Comparison of ENCODE assay signal across 8 cellular contexts in genomic region chr1:155005076-155005971, GRCh38. TPM values are rescaled to one million over a fixed set of nuclear protein-coding genes. Genes with fewer than 3 reads are reported as not detected.
DNase-seq lines count a peak whose midpoint lies in the region; ATAC-seq lines count a peak whose summit lies in the region.

No MANE protein-coding gene starts in this region.

- peak; percentile 43 for DNase-seq in NCI-H345 (lab: John Stamatoyannopoulos, UW)
- DNase-seq in NCI-H345 treated with DMSO at 0.1 percent for 48 hours (lab: John Stamatoyannopoulos, UW; ENCODE audit: unreplicated experiment), result no peak
- peak in 51 of 56 donors; percentile 29 to 85 (median 66) for DNase-seq in amygdala (lab: John Stamatoyannopoulos, UW)
- peak; percentile 92 for DNase-seq in left lobe of liver (ENCODE audit: low spot score)
- peak; percentile 42 for DNase-seq in superior temporal gyrus (ENCODE audit: extremely low spot score)
- DNase-seq in NCI-H2029 (lab: John Stamatoyannopoulos, UW), result no peak
- no peak for DNase-seq in NCI-H774 (lab: John Stamatoyannopoulos, UW)
- no peak for DNase-seq in HT-29 (ENCODE audit: low spot score)

- peak; percentile 44 for ATAC-seq in left lobe of liver

RNA-seq across cellular contexts. Expression of gene ZBTB7B, which starts 2.7 kb away (rescaled TPM):
- total RNA-seq in left lobe of liver, result 89.5 TPM
- 81.9 and 83.4 TPM in 2 replicates for total RNA-seq in HT-29 (2014; rRNA removed; shearing (Covaris generic))

RNA-seq across cellular contexts. Expression of gene LENEP, which starts 11.9 kb away (rescaled TPM):
- total RNA-seq in left lobe of liver, result not detected
- total RNA-seq in HT-29 (2014; rRNA removed; shearing (Covaris generic)), result 0.16 and 0.18 TPM in 2 replicates

RNA-seq across cellular contexts. Expression of gene FLAD1, which starts 22.2 kb away (rescaled TPM):
- 21.9 TPM for total RNA-seq in left lobe of liver
- total RNA-seq in HT-29 (2014; rRNA removed; shearing (Covaris generic)), result 83.1 and 85.5 TPM in 2 replicates

RNA-seq across cellular contexts. Expression of gene DCST2, which starts 28.3 kb away (rescaled TPM):
- 1.4 TPM for total RNA-seq in left lobe of liver
- 0.70 and 3.3 TPM in 2 replicates for total RNA-seq in HT-29 (2014; rRNA removed; shearing (Covaris generic))

RNA-seq across cellular contexts. Expression of gene DCST1, which starts 28.3 kb away (rescaled TPM):
- 0.13 TPM for total RNA-seq in left lobe of liver
- total RNA-seq in HT-29 (2014; rRNA removed; shearing (Covaris generic)), result 0.05 TPM in 1 of 2 replicates, not detected in the other

Comparison
In these comparisons a context has a peak if more than half of its experiments do, and no peak if none do; other contexts are left out.
1. DNase-seq: peak in NCI-H345 (single experiment), amygdala (51 of 56), left lobe of liver (single experiment) and superior temporal gyrus (single experiment); none in NCI-H345 treated with DMSO at 0.1 percent for 48 hours (single experiment), NCI-H2029 (single experiment), NCI-H774 (single experiment) and HT-29 (single experiment).